In genomic region chr18:9719421-9719981, GRCh38 we compare ENCODE assay signal across 10 cellular contexts. TPM values are rescaled to one million over a fixed set of nuclear protein-coding genes. Genes with fewer than 3 reads are reported as not detected.
A peak's percentile ranks its signal among the peaks of the same experiment; 100 is the strongest.
DNase-seq lines count a peak whose midpoint lies in the region; ATAC-seq and TF ChIP-seq lines count a peak whose summit lies in the region.
"Had no signal": no experiment of that assay in that cellular context is flagged by ENCODE, and none has a peak within 500 bp of the region (broad histone marks: within the 10 kb centered on the region; RNA-seq: fewer than 3 reads in every experiment).

No MANE protein-coding gene starts in this region.

- ATAC-seq in CD4-positive, alpha-beta T cell (ENCODE audit: poor library complexity) = no peak
- ATAC-seq in body of pancreas = no peak

- H3K4me1 ChIP-seq in neutrophil (ENCODE audit: control insufficient read depth in 1 of 2, insufficient read depth in 1 of 2, low read depth in 1 of 2, low read length in 1 of 2) (peaks cover 51 to 53% of the 10 kb centered on the region in 2 experiments), body of pancreas (no peaks in the 10 kb centered on the region)

- H3K27ac ChIP-seq in neutrophil (peak overlapping the region; percentile 16), body of pancreas (no peak overlapping the region)
- H3K27ac ChIP-seq in CD4-positive, alpha-beta T cell (ENCODE audit: low read depth, low read length) = no peak overlapping the region

- H3K27ac Mint-ChIP-seq in CD14-positive monocyte = peak overlapping the region in 5 of 7 donors; percentile 2 to 65 (median 42)
- H3K27ac Mint-ChIP-seq in CD4-positive, alpha-beta T cell = no peak overlapping the region
- no peak overlapping the region for H3K27ac Mint-ChIP-seq in activated naive CD4-positive, alpha-beta T cell treated with anti-CD3 and anti-CD28 coated beads for 36 hours

- no peak overlapping the region for H3K4me3 Mint-ChIP-seq in CD14-positive monocyte
- H3K4me3 Mint-ChIP-seq in CD4-positive, alpha-beta T cell = no peak overlapping the region
- no peak overlapping the region for H3K4me3 Mint-ChIP-seq in activated naive CD4-positive, alpha-beta T cell treated with anti-CD3 and anti-CD28 coated beads for 36 hours
- H3K4me3 Mint-ChIP-seq: naive B cell had no signal

- H3K4me3 ChIP-seq in choroid plexus epithelial cell (ENCODE audit: low read depth, low read length) (peak overlapping the region; percentile 9), neutrophil (ENCODE audit: low read depth in 1 of 2, low read length in 1 of 2) (no peak overlapping the region), body of pancreas (no peak overlapping the region)

- H3K4me1 Mint-ChIP-seq in CD14-positive monocyte = peaks cover 49% of the 10 kb centered on the region
- no peaks in the 10 kb centered on the region for H3K4me1 Mint-ChIP-seq in CD4-positive, alpha-beta T cell (ENCODE audit: low read depth)
- no peaks in the 10 kb centered on the region for H3K4me1 Mint-ChIP-seq in activated naive CD4-positive, alpha-beta T cell treated with anti-CD3 and anti-CD28 coated beads for 36 hours (ENCODE audit: low read depth)

- H3K36me3 ChIP-seq in neutrophil = peaks cover 26% of the 10 kb centered on the region
- H3K36me3 ChIP-seq in body of pancreas (replicated peaks in 1 of 2; ENCODE audit: insufficient read depth in 1 of 2, low read depth in 2 of 2) = no peaks in the 10 kb centered on the region

- H3K27me3 Mint-ChIP-seq in CD14-positive monocyte (ENCODE audit: low read depth in 3 of 3) = peaks cover 0 to 3% (median 2%) of the 10 kb centered on the region in 3 donors
- peaks cover 38% of the 10 kb centered on the region for H3K27me3 Mint-ChIP-seq in CD4-positive, alpha-beta T cell
- peaks cover 22% of the 10 kb centered on the region for H3K27me3 Mint-ChIP-seq in activated naive CD4-positive, alpha-beta T cell treated with anti-CD3 and anti-CD28 coated beads for 36 hours (ENCODE audit: low read depth)

- intact Hi-C loops in CD14-positive monocyte (cut with micrococcal nuclease) (no loop called here), body of pancreas (cut with DNase I) (loop anchor here (10.0 kb wide), 1 partner anchor 115 kb away; no protein-coding TSS in a partner anchor)
- intact Hi-C loops in CD4-positive, alpha-beta T cell (cut with DNase I, micrococcal nuclease) = no loop called here
- intact Hi-C loops in activated naive CD4-positive, alpha-beta T cell treated with anti-CD3 and anti-CD28 coated beads for 36 hours (cut with micrococcal nuclease) = no loop called here

- CTCF ChIA-PET in CD4-positive, alpha-beta T cell (lab: Charles Lee) = no interaction called here
- CTCF ChIA-PET in activated naive CD4-positive, alpha-beta T cell treated with anti-CD3 and anti-CD28 coated beads for 36 hours (lab: Charles Lee) = no interaction called here

- TF ChIP-seq CTCF in CD14-positive monocyte (IDR thresholded peaks at IDR 0.05) (no peak), choroid plexus epithelial cell (conservative IDR thresholded peaks at IDR 0.05; ENCODE audit: low read depth, low read length) (no peak), neutrophil (IDR thresholded peaks at IDR 0.05) (no peak), body of pancreas (IDR thresholded peaks at IDR 0.05) (no peak)
- no peak for TF ChIP-seq CTCF in CD4-positive, alpha-beta T cell (IDR thresholded peaks at IDR 0.05)

- peaks cover 58 to 68% of the 10 kb centered on the region in 2 donors for H3K36me3 Mint-ChIP-seq in CD14-positive monocyte
- H3K36me3 Mint-ChIP-seq in CD4-positive, alpha-beta T cell (ENCODE audit: low read depth) = no peaks in the 10 kb centered on the region
- H3K36me3 Mint-ChIP-seq in activated naive CD4-positive, alpha-beta T cell treated with anti-CD3 and anti-CD28 coated beads for 36 hours (ENCODE audit: low read depth) = no peaks in the 10 kb centered on the region

- WGBS in body of pancreas, 2 donors = 54 to 65% methylated on average over 12 of the region's 12 CpGs

- no peak for TF ChIP-seq POLR2A in body of pancreas (IDR thresholded peaks at IDR 0.05)

- H3K27me3 ChIP-seq in neutrophil (no peaks in the 10 kb centered on the region), body of pancreas (no peaks in the 10 kb centered on the region)
- H3K27me3 ChIP-seq in CD4-positive, alpha-beta T cell (ENCODE audit: control insufficient read depth, insufficient read depth, low read length) = peaks cover 4% of the 10 kb centered on the region

- peaks cover 0 to 4% (median 2%) of the 10 kb centered on the region in 7 donors for H3K9me3 Mint-ChIP-seq in CD14-positive monocyte
- no peaks in the 10 kb centered on the region for H3K9me3 Mint-ChIP-seq in CD4-positive, alpha-beta T cell
- peaks cover 1% of the 10 kb centered on the region for H3K9me3 Mint-ChIP-seq in activated naive CD4-positive, alpha-beta T cell treated with anti-CD3 and anti-CD28 coated beads for 36 hours

- no peaks in the 10 kb centered on the region for H3K9me3 ChIP-seq in neutrophil
- H3K9me3 ChIP-seq in CD4-positive, alpha-beta T cell (ENCODE audit: control insufficient read depth, low read length) = no peaks in the 10 kb centered on the region
- H3K9me3 ChIP-seq in body of pancreas = no peaks in the 10 kb centered on the region

- no peak for DNase-seq in CD14-positive monocyte (ENCODE audit: low spot score)
- DNase-seq in NCI-H2196 (lab: John Stamatoyannopoulos, UW; ENCODE audit: unreplicated experiment) = peak; percentile 71
- DNase-seq in choroid plexus epithelial cell (ENCODE audit: low read depth) = peak; percentile 85
- no peak for DNase-seq in CD4-positive, alpha-beta T cell
- no peak for DNase-seq in activated gamma-delta T cell (lab: John Stamatoyannopoulos, UW)
- DNase-seq in body of pancreas = no peak
- no peak for DNase-seq in activated naive CD4-positive, alpha-beta T cell treated with anti-CD3 and anti-CD28 coated beads for 36 hours
- DNase-seq: naive B cell, NCI-H1436 treated with DMSO at 0.1 percent for 48 hours had no signal

- POLR2A ChIA-PET in CD4-positive, alpha-beta T cell (lab: Charles Lee) = no interaction called here

RNA-seq across cellular contexts. Expression of gene RAB31, which starts 11.4 kb away (rescaled TPM):
- 100 to 1,000 TPM; 348 to 367 TPM for polyA plus RNA-seq in CD14-positive monocyte
- 1 to 10 TPM; 1.1 to 1.3 TPM for total RNA-seq in CD4-positive, alpha-beta T cell
- 1 to 10 TPM; 4.3 to 8.0 TPM for total RNA-seq in body of pancreas
- total RNA-seq in activated naive CD4-positive, alpha-beta T cell treated with anti-CD3 and anti-CD28 coated beads for 36 hours = under 1 TPM; 0.38 to 0.89 TPM

Comparison
In these comparisons a context has a peak if more than half of its experiments do, and no peak if none do; other contexts are left out.
1. DNase-seq: peak in NCI-H2196 (single experiment) and choroid plexus epithelial cell (single experiment); none in CD14-positive monocyte (single experiment), CD4-positive, alpha-beta T cell (0 of 10), activated gamma-delta T cell (single experiment), body of pancreas (0 of 4) and activated naive CD4-positive, alpha-beta T cell treated with anti-CD3 and anti-CD28 coated beads for 36 hours (single experiment).
2. H3K27ac Mint-ChIP-seq: peak in CD14-positive monocyte (5 of 7); none in CD4-positive, alpha-beta T cell (single experiment) and activated naive CD4-positive, alpha-beta T cell treated with anti-CD3 and anti-CD28 coated beads for 36 hours (single experiment).